Comparison of ENCODE assay signal across 1 cellular context in genomic region chrX:69503228-69503834, GRCh38.
TF ChIP-seq lines count a peak whose summit lies in the region.

No MANE protein-coding gene starts in this region.

TF ChIP-seq in K562, 482 proteins besides CTCF, POLR2A, EP300 and RAD21 (continued from another document):
- TF ChIP-seq CBFB (CRISPR knock-in tag; IDR thresholded peaks at IDR 0.05) (no peak), GABPB2 (CRISPR knock-in tag; conservative IDR thresholded peaks at IDR 0.05) (no peak), HINFP (tag; conservative IDR thresholded peaks at IDR 0.05; ENCODE audit: low read depth) (no peak), TSC22D4 (tag; IDR thresholded peaks at IDR 0.05) (no peak), SMARCE1 (IDR thresholded peaks at IDR 0.05) (no peak), NFXL1 (CRISPR knock-in tag; IDR thresholded peaks at IDR 0.05) (no peak), ZNF347 (CRISPR knock-in tag; IDR thresholded peaks at IDR 0.05; ENCODE audit: low read depth) (no peak), PML (IDR thresholded peaks at IDR 0.05; ENCODE audit: low read length) (no peak), OTX1 (CRISPR knock-in tag; IDR thresholded peaks at IDR 0.05) (no peak), TRIM24 (IDR thresholded peaks at IDR 0.05) (no peak), ZNF282 (CRISPR knock-in tag; IDR thresholded peaks at IDR 0.05) (no peak), KDM2B (CRISPR knock-in tag; IDR thresholded peaks at IDR 0.05) (no peak), CHD2 (IDR thresholded peaks at IDR 0.05; ENCODE audit: low read depth, low read length) (no peak)
- TF ChIP-seq, protein P1, sequence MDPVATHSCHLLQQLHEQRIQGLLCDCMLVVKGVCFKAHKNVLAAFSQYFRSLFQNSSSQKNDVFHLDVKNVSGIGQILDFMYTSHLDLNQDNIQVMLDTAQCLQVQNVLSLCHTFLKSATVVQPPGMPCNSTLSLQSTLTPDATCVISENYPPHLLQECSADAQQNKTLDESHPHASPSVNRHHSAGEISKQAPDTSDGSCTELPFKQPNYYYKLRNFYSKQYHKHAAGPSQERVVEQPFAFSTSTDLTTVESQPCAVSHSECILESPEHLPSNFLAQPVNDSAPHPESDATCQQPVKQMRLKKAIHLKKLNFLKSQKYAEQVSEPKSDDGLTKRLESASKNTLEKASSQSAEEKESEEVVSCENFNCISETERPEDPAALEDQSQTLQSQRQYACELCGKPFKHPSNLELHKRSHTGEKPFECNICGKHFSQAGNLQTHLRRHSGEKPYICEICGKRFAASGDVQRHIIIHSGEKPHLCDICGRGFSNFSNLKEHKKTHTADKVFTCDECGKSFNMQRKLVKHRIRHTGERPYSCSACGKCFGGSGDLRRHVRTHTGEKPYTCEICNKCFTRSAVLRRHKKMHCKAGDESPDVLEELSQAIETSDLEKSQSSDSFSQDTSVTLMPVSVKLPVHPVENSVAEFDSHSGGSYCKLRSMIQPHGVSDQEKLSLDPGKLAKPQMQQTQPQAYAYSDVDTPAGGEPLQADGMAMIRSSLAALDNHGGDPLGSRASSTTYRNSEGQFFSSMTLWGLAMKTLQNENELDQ (CRISPR knock-in tag; IDR thresholded peaks at IDR 0.05; ENCODE audit: borderline replicate concordance): no peak
- TF ChIP-seq, protein P2, sequence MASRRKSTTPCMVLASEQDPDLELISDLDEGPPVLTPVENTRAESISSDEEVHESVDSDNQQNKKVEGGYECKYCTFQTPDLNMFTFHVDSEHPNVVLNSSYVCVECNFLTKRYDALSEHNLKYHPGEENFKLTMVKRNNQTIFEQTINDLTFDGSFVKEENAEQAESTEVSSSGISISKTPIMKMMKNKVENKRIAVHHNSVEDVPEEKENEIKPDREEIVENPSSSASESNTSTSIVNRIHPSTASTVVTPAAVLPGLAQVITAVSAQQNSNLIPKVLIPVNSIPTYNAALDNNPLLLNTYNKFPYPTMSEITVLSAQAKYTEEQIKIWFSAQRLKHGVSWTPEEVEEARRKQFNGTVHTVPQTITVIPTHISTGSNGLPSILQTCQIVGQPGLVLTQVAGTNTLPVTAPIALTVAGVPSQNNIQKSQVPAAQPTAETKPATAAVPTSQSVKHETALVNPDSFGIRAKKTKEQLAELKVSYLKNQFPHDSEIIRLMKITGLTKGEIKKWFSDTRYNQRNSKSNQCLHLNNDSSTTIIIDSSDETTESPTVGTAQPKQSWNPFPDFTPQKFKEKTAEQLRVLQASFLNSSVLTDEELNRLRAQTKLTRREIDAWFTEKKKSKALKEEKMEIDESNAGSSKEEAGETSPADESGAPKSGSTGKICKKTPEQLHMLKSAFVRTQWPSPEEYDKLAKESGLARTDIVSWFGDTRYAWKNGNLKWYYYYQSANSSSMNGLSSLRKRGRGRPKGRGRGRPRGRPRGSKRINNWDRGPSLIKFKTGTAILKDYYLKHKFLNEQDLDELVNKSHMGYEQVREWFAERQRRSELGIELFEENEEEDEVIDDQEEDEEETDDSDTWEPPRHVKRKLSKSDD (conservative IDR thresholded peaks at IDR 0.05; ENCODE audit: low read length): no peak
